Comparison of ENCODE assay signal across 10 cellular contexts in genomic region chr2:37617119-37617892, GRCh38. TPM values are rescaled to one million over a fixed set of nuclear protein-coding genes. Genes with fewer than 3 reads are reported as not detected.
DNase-seq lines count a peak whose midpoint lies in the region; ATAC-seq and TF ChIP-seq lines count a peak whose summit lies in the region.
"Had no signal": no experiment of that assay in that cellular context is flagged by ENCODE, and none has a peak within 500 bp of the region (broad histone marks: within the 10 kb centered on the region; RNA-seq: fewer than 3 reads in every experiment).

No MANE protein-coding gene starts in this region.

- peaks cover 9% of the 10 kb centered on the region for H3K4me1 ChIP-seq in mucosa of descending colon (ENCODE audit: low read depth)

- DNase-seq in COR-L47 (lab: John Stamatoyannopoulos, UW) (peak; percentile 23), NCI-H748 treated with DMSO at 0.1 percent for 48 hours (lab: John Stamatoyannopoulos, UW) (peak; percentile 78), mucosa of descending colon (no peak), SKM-1 (lab: John Stamatoyannopoulos, UW; ENCODE audit: unreplicated experiment) (no peak)
- DNase-seq in stimulated activated CD4-positive, alpha-beta T cell treated with anti-CD3 and anti-CD28 coated beads, Interleukin-15, amount 100 ng/mL, for 24 hours = no peak
- DNase-seq in stimulated activated CD4-positive, alpha-beta T cell treated with anti-CD3 and anti-CD28 coated beads, Interleukin-1b, Interleukin-23, amount 100 ng/mL, for 48 hours = no peak
- DNase-seq: T-helper 1 cell had no signal

- H3K9me3 ChIP-seq in mucosa of descending colon = no peaks in the 10 kb centered on the region
- H3K9me3 ChIP-seq: vagina had no signal

- TF ChIP-seq CTCF in mucosa of descending colon (IDR thresholded peaks at IDR 0.05) = no peak

- H3K4me3 ChIP-seq in mucosa of descending colon = no peak overlapping the region
- H3K4me3 ChIP-seq: vagina had no signal

- no peaks in the 10 kb centered on the region for H3K36me3 ChIP-seq in mucosa of descending colon (ENCODE audit: low read depth)
- H3K36me3 ChIP-seq: vagina had no signal

- intact Hi-C loops in mucosa of descending colon (cut with DNase I, micrococcal nuclease) = no loop called here

- ATAC-seq in GM19023 (IDR thresholded peaks at IDR 0.05; ENCODE audit: unreplicated experiment) (peak; percentile 33), mucosa of descending colon (peak; percentile 67), HG03378 (IDR thresholded peaks at IDR 0.05; ENCODE audit: unreplicated experiment) (no peak)

RNA-seq across cellular contexts. Expression of gene CDC42EP3, which starts 54.1 kb away (rescaled TPM):
- total RNA-seq in mucosa of descending colon = 10 to 100 TPM; 27.9 to 67.0 (median 30.1) TPM

Comparison
In these comparisons a context has a peak if more than half of its experiments do, and no peak if none do; other contexts are left out.
1. DNase-seq: peak in COR-L47 (single experiment) and NCI-H748 treated with DMSO at 0.1 percent for 48 hours (single experiment); none in mucosa of descending colon (0 of 3), SKM-1 (single experiment), stimulated activated CD4-positive, alpha-beta T cell treated with anti-CD3 and anti-CD28 coated beads, Interleukin-15, amount 100 ng/mL, for 24 hours (single experiment) and stimulated activated CD4-positive, alpha-beta T cell treated with anti-CD3 and anti-CD28 coated beads, Interleukin-1b, Interleukin-23, amount 100 ng/mL, for 48 hours (single experiment).